1 cellular context compared by ENCODE assay signal in genomic region chr1:4682607-4683220, GRCh38.
TF ChIP-seq lines count a peak whose summit lies in the region.

No MANE protein-coding gene starts in this region.

TF ChIP-seq in H1, 55 proteins besides CTCF, POLR2A, EP300 and RAD21 (continued from another document):
- TF ChIP-seq SP4 (IDR thresholded peaks at IDR 0.05; ENCODE audit: low read length) (no peak), EGR1 (IDR thresholded peaks at IDR 0.05; ENCODE audit: borderline replicate concordance, low read depth, low read length) (no peak), MAX (IDR thresholded peaks at IDR 0.05) (no peak), SP2 (IDR thresholded peaks at IDR 0.05; ENCODE audit: low read length) (no peak), ATF3 (IDR thresholded peaks at IDR 0.05; ENCODE audit: insufficient read depth, low read depth, low read length) (no peak), NRF1 (IDR thresholded peaks at IDR 0.05; ENCODE audit: low read depth, low read length) (no peak), PHF8 (conservative IDR thresholded peaks at IDR 0.05; ENCODE audit: low read depth, low read length) (no peak), JUND (IDR thresholded peaks at IDR 0.05; ENCODE audit: low read length) (no peak), CHD7 (IDR thresholded peaks at IDR 0.05; ENCODE audit: insufficient replicate concordance, low read length) (no peak)
